1 cellular context compared by ENCODE assay signal in genomic region chr3:152834354-152835310, GRCh38.
TF ChIP-seq lines count a peak whose summit lies in the region.

TSS of gene P2RY1 (plus strand) at chr3:152835131. CDS start at chr3:152835783, 652 bp downstream.

TF ChIP-seq in HCT116, 20 proteins besides CTCF, POLR2A, EP300 and RAD21 (continued from another document):
- TF ChIP-seq CBX3 (IDR thresholded peaks at IDR 0.05; ENCODE audit: low read depth): peak; percentile 48; the same call in 1 of the 2 replicates
